Comparison of ENCODE assay signal across 8 cellular contexts in the genomic region with DNA sequence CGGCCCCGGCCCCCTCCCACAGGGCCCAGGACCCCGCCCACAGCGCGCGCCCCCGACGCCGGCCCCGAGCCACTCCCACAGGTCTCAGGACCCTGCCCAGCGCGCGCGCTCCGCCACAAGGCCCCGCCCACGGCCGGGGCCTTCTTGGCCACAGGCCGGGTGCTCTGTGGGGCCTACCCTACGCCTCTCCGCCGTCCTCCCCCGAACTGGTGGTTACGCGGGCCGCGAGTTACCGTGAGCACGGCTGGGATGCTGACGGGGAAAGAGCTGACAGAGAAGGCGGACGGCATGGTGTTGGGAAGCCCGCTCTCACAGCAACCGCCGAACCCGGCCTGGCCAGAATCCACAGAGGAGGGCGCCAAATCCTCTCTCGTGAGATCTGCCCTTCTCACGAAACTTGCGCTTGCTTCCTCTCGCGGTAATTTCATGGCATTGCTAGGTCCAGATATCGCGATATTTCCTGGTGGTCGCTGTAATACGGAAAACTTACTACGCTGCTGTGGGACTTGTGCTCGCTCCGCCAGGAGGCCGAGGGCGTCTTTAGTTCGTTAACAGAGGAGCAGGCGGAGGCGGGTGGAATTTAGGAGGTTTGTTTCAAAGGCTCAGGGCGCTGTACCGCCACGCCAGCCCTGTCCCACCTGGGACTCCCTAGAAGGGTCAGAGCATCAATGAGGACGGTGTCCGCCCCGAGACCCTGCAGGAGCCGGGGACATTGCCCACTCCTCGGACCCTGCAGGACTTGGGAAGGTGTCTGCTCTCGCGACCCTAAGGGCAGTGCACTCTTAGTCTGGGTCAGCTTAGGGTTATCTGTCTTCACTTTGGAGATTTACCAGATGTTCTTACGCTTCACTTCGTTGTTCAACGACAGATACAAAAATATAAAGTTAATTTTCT. TPM values are rescaled to one million over a fixed set of nuclear protein-coding genes. Genes with fewer than 3 reads are reported as not detected.
DNase-seq lines count a peak whose midpoint lies in the region; ATAC-seq, FAIRE-seq and TF ChIP-seq lines count a peak whose summit lies in the region.

TMEM18 (minus strand) TSS at position 351 of the 894 bp plus-strand sequence; CDS start at position 290, 61 bp downstream.

- peaks cover 15% of the 10 kb centered on the region for H3K4me1 ChIP-seq in GM23338 (ENCODE audit: insufficient read depth)
- peaks cover 7% of the 10 kb centered on the region for H3K4me1 ChIP-seq in thymus (ENCODE audit: control insufficient read depth, insufficient read depth, low read length)

- no peaks in the 10 kb centered on the region for H3K9me3 Mint-ChIP-seq in GM23338
- no peaks in the 10 kb centered on the region for H3K9me3 Mint-ChIP-seq in activated T-helper 1 cell treated with anti-CD3 and anti-CD28 coated beads, Interleukin-12 subunit alpha, Interleukin-12 subunit beta, Interleukin-2, Interleukin-4 antibody, amounts not matched to agents 30 ng/mL and 10 ng/mL and 1 ng/mL, durations not matched to agents 14 hours and 24 hours and 36 hours

- H4K20me1 ChIP-seq in GM23338 (replicated peaks; ENCODE audit: insufficient read depth) (peaks cover 9% of the 10 kb centered on the region), neural cell (ENCODE audit: insufficient read depth) (no peaks in the 10 kb centered on the region)

- H3K27me3 ChIP-seq in GM23338 (ENCODE audit: insufficient read depth) (no peaks in the 10 kb centered on the region), neural cell (ENCODE audit: insufficient read depth, low read depth, low read length) (no peaks in the 10 kb centered on the region), thymus (ENCODE audit: control insufficient read depth, insufficient read depth) (no peaks in the 10 kb centered on the region)

- H3F3A ChIP-seq in GM23338 (replicated peaks; ENCODE audit: low read depth), result 0 out of 2 replicates have a peak, but pooled peaks cover 4% of the 10 kb centered on the region
- H3F3A ChIP-seq in neural cell (ENCODE audit: insufficient read depth, low read length, poor library complexity, severe bottlenecking), result no peaks in the 10 kb centered on the region

- DNase-seq in GM23338 (ENCODE audit: low spot score) (peak; percentile 99), Kasumi-1 (lab: John Stamatoyannopoulos, UW) (peak; percentile 97 to 98), RKO (ENCODE audit: low spot score) (peak; percentile 98), fibroblast of the aortic adventitia (ENCODE audit: low read depth) (peak; percentile 100)
- peak; percentile 88 for DNase-seq in activated T-helper 1 cell treated with anti-CD3 and anti-CD28 coated beads, Interleukin-12 subunit alpha, Interleukin-12 subunit beta, Interleukin-2, Interleukin-4 antibody, amounts not matched to agents 30 ng/mL and 10 ng/mL and 1 ng/mL, durations not matched to agents 14 hours and 24 hours and 36 hours (ENCODE audit: low spot score)

- peak; percentile 31 for FAIRE-seq in G401.6 (lab: Jason Lieb, UNC)

- peak within 1 kb of the TSS; percentile 77 for H3K4me3 ChIP-seq in GM23338
- peak within 1 kb of the TSS; percentile 90 for H3K4me3 ChIP-seq in fibroblast of the aortic adventitia (ENCODE audit: low read depth, low read length)
- peak within 1 kb of the TSS; percentile 84 for H3K4me3 ChIP-seq in neural cell (ENCODE audit: low read length)
- peak within 1 kb of the TSS; percentile 81 for H3K4me3 ChIP-seq in thymus (ENCODE audit: low read length)

- H3K9me3 ChIP-seq in neural cell (ENCODE audit: low read length) (no peaks in the 10 kb centered on the region), thymus (ENCODE audit: control insufficient read depth) (no peaks in the 10 kb centered on the region)

- peak; percentile 71 for ATAC-seq in GM23338

- TF ChIP-seq CTCF in GM23338 (conservative IDR thresholded peaks at IDR 0.05; ENCODE audit: low read depth in 2 of 2) (peak in 1 of 2 experiments; percentile 47; a peak in 2 of 4 replicates), fibroblast of the aortic adventitia (IDR thresholded peaks at IDR 0.05; ENCODE audit: insufficient read depth, low read length) (peak; percentile 34), neural cell (IDR thresholded peaks at IDR 0.05; ENCODE audit: poor library complexity, severe bottlenecking) (peak; percentile 86)

- TF ChIP-seq EP300 in neural cell (conservative IDR thresholded peaks at IDR 0.05; ENCODE audit: poor library complexity, severe bottlenecking), result peak; percentile 61

- intact Hi-C loops in activated T-helper 1 cell treated with anti-CD3 and anti-CD28 coated beads, Interleukin-12 subunit alpha, Interleukin-12 subunit beta, Interleukin-2, Interleukin-4 antibody, amounts not matched to agents 30 ng/mL and 10 ng/mL and 1 ng/mL, durations not matched to agents 14 hours and 24 hours and 36 hours (cut with micrococcal nuclease), result loop anchor here (1.0 to 5.0 kb wide), 4 partner anchors 63 to 1935 kb away; partner anchors contain the start of genes ACP1 and SH3YL1

- peak; percentile 77 for TF ChIP-seq RAD21 in neural cell (conservative IDR thresholded peaks at IDR 0.05)

- H3K4me2 ChIP-seq in GM23338, result peak within 1 kb of the TSS; percentile 89
- peak within 1 kb of the TSS; percentile 82 for H3K4me2 ChIP-seq in neural cell (ENCODE audit: low read length)

- peaks cover 9% of the 10 kb centered on the region for H3K27me3 Mint-ChIP-seq in GM23338 (ENCODE audit: insufficient read depth, low read depth, poor library complexity)
- peaks cover 2% of the 10 kb centered on the region for H3K27me3 Mint-ChIP-seq in activated T-helper 1 cell treated with anti-CD3 and anti-CD28 coated beads, Interleukin-12 subunit alpha, Interleukin-12 subunit beta, Interleukin-2, Interleukin-4 antibody, amounts not matched to agents 30 ng/mL and 10 ng/mL and 1 ng/mL, durations not matched to agents 14 hours and 24 hours and 36 hours (ENCODE audit: insufficient read depth)

- H3K27ac ChIP-seq in GM23338 (ENCODE audit: low read depth) (peak within 1 kb of the TSS; percentile 97), neural cell (ENCODE audit: low read length) (peak within 1 kb of the TSS; percentile 95), thymus (ENCODE audit: low read depth) (peak within 1 kb of the TSS; percentile 100)

- peaks cover 15% of the 10 kb centered on the region for H3K36me3 Mint-ChIP-seq in GM23338 (ENCODE audit: low read depth)
- peaks cover 6% of the 10 kb centered on the region for H3K36me3 Mint-ChIP-seq in activated T-helper 1 cell treated with anti-CD3 and anti-CD28 coated beads, Interleukin-12 subunit alpha, Interleukin-12 subunit beta, Interleukin-2, Interleukin-4 antibody, amounts not matched to agents 30 ng/mL and 10 ng/mL and 1 ng/mL, durations not matched to agents 14 hours and 24 hours and 36 hours (ENCODE audit: low read depth)

- H3K36me3 ChIP-seq in GM23338 (ENCODE audit: insufficient read depth) (no peaks in the 10 kb centered on the region), neural cell (ENCODE audit: insufficient read depth, low read length) (no peaks in the 10 kb centered on the region), thymus (ENCODE audit: control insufficient read depth, insufficient read depth) (peaks cover 11% of the 10 kb centered on the region)

- H3K79me2 ChIP-seq in GM23338 (replicated peaks; ENCODE audit: insufficient read depth), result peaks cover 38% of the 10 kb centered on the region
- H3K79me2 ChIP-seq in neural cell (replicated peaks; ENCODE audit: insufficient read depth, low read length), result no peaks in the 10 kb centered on the region

- under 1% methylated on average over 67 of the region's 67 CpGs for WGBS in thymus

- H3K9me2 ChIP-seq in GM23338 (ENCODE audit: insufficient read depth), result no peaks in the 10 kb centered on the region
- no peaks in the 10 kb centered on the region for H3K9me2 ChIP-seq in neural cell (ENCODE audit: insufficient read depth, low read length)

- peak within 1 kb of the TSS; percentile 99 for H3K27ac Mint-ChIP-seq in GM23338
- H3K27ac Mint-ChIP-seq in activated T-helper 1 cell treated with anti-CD3 and anti-CD28 coated beads, Interleukin-12 subunit alpha, Interleukin-12 subunit beta, Interleukin-2, Interleukin-4 antibody, amounts not matched to agents 30 ng/mL and 10 ng/mL and 1 ng/mL, durations not matched to agents 14 hours and 24 hours and 36 hours, result peak within 1 kb of the TSS; percentile 97

- peaks cover 54% of the 10 kb centered on the region for H3K4me1 Mint-ChIP-seq in GM23338
- peaks cover 42% of the 10 kb centered on the region for H3K4me1 Mint-ChIP-seq in activated T-helper 1 cell treated with anti-CD3 and anti-CD28 coated beads, Interleukin-12 subunit alpha, Interleukin-12 subunit beta, Interleukin-2, Interleukin-4 antibody, amounts not matched to agents 30 ng/mL and 10 ng/mL and 1 ng/mL, durations not matched to agents 14 hours and 24 hours and 36 hours (ENCODE audit: low read depth)

- H2AFZ ChIP-seq in GM23338, result peak within 1 kb of the TSS; percentile 28; the same call in 1 of the 2 replicates
- H2AFZ ChIP-seq in neural cell (ENCODE audit: low read depth, low read length), result peak within 1 kb of the TSS; percentile 83

- peak within 1 kb of the TSS; percentile 96 for H3K4me3 Mint-ChIP-seq in GM23338
- H3K4me3 Mint-ChIP-seq in activated T-helper 1 cell treated with anti-CD3 and anti-CD28 coated beads, Interleukin-12 subunit alpha, Interleukin-12 subunit beta, Interleukin-2, Interleukin-4 antibody, amounts not matched to agents 30 ng/mL and 10 ng/mL and 1 ng/mL, durations not matched to agents 14 hours and 24 hours and 36 hours, result peak within 1 kb of the TSS; percentile 94

- H3K9ac ChIP-seq in neural cell (ENCODE audit: low read length), result peak within 1 kb of the TSS; percentile 97

TF ChIP-seq in GM23338, 12 proteins besides CTCF, POLR2A, EP300 and RAD21:
- TF ChIP-seq POLR2AphosphoS5 (IDR thresholded peaks at IDR 0.05; ENCODE audit: low read depth) (peak; percentile 97), JUNB (IDR thresholded peaks at IDR 0.05; ENCODE audit: unreplicated experiment) (no peak)

TF ChIP-seq in neural cell, 6 proteins besides CTCF, POLR2A, EP300 and RAD21 (continues in another document):
- TF ChIP-seq EZH2 (IDR thresholded peaks at IDR 0.05; ENCODE audit: borderline replicate concordance, insufficient read depth, low read length, poor library complexity, severe bottlenecking), result no peak
- TF ChIP-seq MXI1 (conservative IDR thresholded peaks at IDR 0.05; ENCODE audit: poor library complexity, severe bottlenecking), result peak; percentile 35
- TF ChIP-seq TAF1 (IDR thresholded peaks at IDR 0.05; ENCODE audit: low read depth), result peak; percentile 68

RNA-seq across cellular contexts. Expression of gene TMEM18, which starts in this region (rescaled TPM):
- 15.0 and 18.4 TPM in 2 replicates for total RNA-seq in GM23338 (2014; rRNA removed; shearing (Covaris generic))
- polyA plus RNA-seq in GM23338 (2016; fragmentation: Nextera tagmentation; extraction: Ambion mirVana) (39.5 and 41.9 TPM in 2 replicates), neural cell (49.3 and 58.6 TPM in 2 replicates), thymus (25.0 TPM)
- 23.3 and 24.9 TPM in 2 replicates for total RNA-seq in activated T-helper 1 cell treated with anti-CD3 and anti-CD28 coated beads, Interleukin-12 subunit alpha, Interleukin-12 subunit beta, Interleukin-2, Interleukin-4 antibody, amounts not matched to agents 30 ng/mL and 10 ng/mL and 1 ng/mL, durations not matched to agents 14 hours and 24 hours and 36 hours
- 24.1 and 122 TPM in 2 replicates for total RNA-seq in fibroblast of the aortic adventitia (ENCODE audit: low replicate concordance)
- polyA minus RNA-seq in neural cell, result 26.1 and 30.2 TPM in 2 replicates

Comparison
In these comparisons a context has a peak if more than half of its experiments do, and no peak if none do; other contexts are left out.
1. Peak in every context shown above with its lines: DNase-seq, ATAC-seq, H3K4me3 ChIP-seq and H3K27ac ChIP-seq.